12 cellular contexts compared by ENCODE assay signal in genomic region chr20:62741191-62741676, GRCh38. TPM values are rescaled to one million over a fixed set of nuclear protein-coding genes. Genes with fewer than 3 reads are reported as not detected.
DNase-seq lines count a peak whose midpoint lies in the region; ATAC-seq and TF ChIP-seq lines count a peak whose summit lies in the region.
"Had no signal": no experiment of that assay in that cellular context is flagged by ENCODE, and none has a peak within 500 bp of the region (broad histone marks: within the 10 kb centered on the region; RNA-seq: fewer than 3 reads in every experiment).

No MANE protein-coding gene starts in this region.

- no peaks in the 10 kb centered on the region for H3K27me3 ChIP-seq in SK-N-SH (ENCODE audit: insufficient read depth)
- peaks cover 0 to 76% (median 7%) of the 10 kb centered on the region in 7 donors for H3K27me3 ChIP-seq in spleen (replicated peaks in 1 of 7)
- H3K27me3 ChIP-seq: testis had no signal

- TF ChIP-seq RAD21 in SK-N-SH (IDR thresholded peaks at IDR 0.05; ENCODE audit: low read length) = no peak

- H3K36me3 ChIP-seq in SK-N-SH (replicated peaks in 1 of 2; ENCODE audit: control insufficient read depth in 1 of 2, insufficient read depth in 2 of 2, low read length in 1 of 2) (no peaks in the 10 kb centered on the region), spleen (no peaks in the 10 kb centered on the region)

- H3K9me2 ChIP-seq in SK-N-SH = no peaks in the 10 kb centered on the region

- CTCF ChIA-PET in activated CD8-positive, alpha-beta T cell treated with anti-CD3 and anti-CD28 coated beads, Interleukin-2, amount 10 ng/mL, durations not matched to agents 7 days and 5 days (lab: Charles Lee) = interaction anchor here (1.3 to 2.7 kb wide), 3 partner anchors 38 to 67 kb away, joined by 3 to 8 read pairs (median 5); no protein-coding TSS in a partner anchor
- CTCF ChIA-PET in activated CD8-positive, alpha-beta T cell treated with anti-CD3 and anti-CD28 coated beads for 36 hours (lab: Charles Lee) = interaction anchor here (0.7 to 1.2 kb wide), 2 partner anchors 63 to 67 kb away, joined by 3 to 4 read pairs; no protein-coding TSS in a partner anchor
- CTCF ChIA-PET in SK-N-SH (lab: Yijun Ruan, JAX) = interaction anchor here (1.0 to 1.5 kb wide), 3 partner anchors 19 to 49 kb away, joined by 3 to 5 read pairs (median 3); no protein-coding TSS in a partner anchor

- H3K9me3 ChIP-seq in SK-N-SH = no peaks in the 10 kb centered on the region
- H3K9me3 ChIP-seq in spleen = no peaks in the 10 kb centered on the region
- H3K9me3 ChIP-seq: testis had no signal

- peaks cover 58% of the 10 kb centered on the region for H3K4me1 Mint-ChIP-seq in activated CD8-positive, alpha-beta T cell treated with anti-CD3 and anti-CD28 coated beads, Interleukin-2, amount 10 ng/mL, durations not matched to agents 7 days and 5 days (ENCODE audit: low read depth)
- peaks cover 28% of the 10 kb centered on the region for H3K4me1 Mint-ChIP-seq in activated CD8-positive, alpha-beta T cell treated with anti-CD3 and anti-CD28 coated beads for 36 hours (ENCODE audit: low read depth)

- peak overlapping the region; percentile 60 for H3K27ac Mint-ChIP-seq in activated CD8-positive, alpha-beta T cell treated with anti-CD3 and anti-CD28 coated beads, Interleukin-2, amount 10 ng/mL, durations not matched to agents 7 days and 5 days
- no peak overlapping the region for H3K27ac Mint-ChIP-seq in activated CD8-positive, alpha-beta T cell treated with anti-CD3 and anti-CD28 coated beads for 36 hours

- no peak overlapping the region; the same call in 1 of the 2 replicates for H3K9ac ChIP-seq in SK-N-SH

- H3K27me3 Mint-ChIP-seq in activated CD8-positive, alpha-beta T cell treated with anti-CD3 and anti-CD28 coated beads, Interleukin-2, amount 10 ng/mL, durations not matched to agents 7 days and 5 days (ENCODE audit: low read depth) = peaks cover 6% of the 10 kb centered on the region
- H3K27me3 Mint-ChIP-seq in activated CD8-positive, alpha-beta T cell treated with anti-CD3 and anti-CD28 coated beads for 36 hours = no peaks in the 10 kb centered on the region

- DNase-seq in activated CD8-positive, alpha-beta T cell treated with anti-CD3 and anti-CD28 coated beads, Interleukin-2, amount 10 ng/mL, durations not matched to agents 7 days and 5 days = peak; percentile 51
- DNase-seq in activated CD8-positive, alpha-beta T cell treated with anti-CD3 and anti-CD28 coated beads for 36 hours = no peak
- DNase-seq in SK-N-SH = no peak
- peak; percentile 14 for DNase-seq in fibroblast of villous mesenchyme (ENCODE audit: low read depth)
- DNase-seq in spleen = peak; percentile 74
- DNase-seq in HPDE6-E6E7 (ENCODE audit: extremely low spot score) = no peak
- DNase-seq: HCEC 1CT; stimulated activated CD4-positive, alpha-beta T cell treated with anti-CD3 and anti-CD28 coated beads, Interleukin-12 subunit alpha, Interleukin-12 subunit beta, amount 100 ng/mL, for 4 hours; testis had no signal

- peak overlapping the region; percentile 15 for H3K4me3 Mint-ChIP-seq in activated CD8-positive, alpha-beta T cell treated with anti-CD3 and anti-CD28 coated beads, Interleukin-2, amount 10 ng/mL, durations not matched to agents 7 days and 5 days
- H3K4me3 Mint-ChIP-seq in activated CD8-positive, alpha-beta T cell treated with anti-CD3 and anti-CD28 coated beads for 36 hours = no peak overlapping the region

- ATAC-seq in activated CD8-positive, alpha-beta T cell treated with anti-CD3 and anti-CD28 coated beads, Interleukin-2, amount 10 ng/mL, durations not matched to agents 7 days and 5 days = no peak
- ATAC-seq in activated CD8-positive, alpha-beta T cell treated with anti-CD3 and anti-CD28 coated beads for 36 hours = no peak
- no peak for ATAC-seq in GM18520 (IDR thresholded peaks at IDR 0.05; ENCODE audit: unreplicated experiment)
- no peak for ATAC-seq in activated CD4-positive, CD25-positive, alpha-beta regulatory T cell treated with anti-CD3 and anti-CD28 coated beads, Interleukin-2, amount 50 U/mL, for 24 hours

- H3K4me1 ChIP-seq in SK-N-SH (ENCODE audit: control insufficient read depth in 1 of 2, insufficient read depth in 2 of 2, low read depth in 1 of 2, low read length in 1 of 2) (peaks cover 14 to 30% of the 10 kb centered on the region in 2 experiments; a peak in 3 of 4 replicates), spleen (peaks cover 17 to 44% (median 34%) of the 10 kb centered on the region in 6 donors)

- intact Hi-C loops in activated CD8-positive, alpha-beta T cell treated with anti-CD3 and anti-CD28 coated beads for 36 hours (cut with micrococcal nuclease) = no loop called here
- intact Hi-C loops in spleen (cut with DNase I; ENCODE audit: low total_unique reads) = no loop called here

- peaks cover 11% of the 10 kb centered on the region for H3F3A ChIP-seq in SK-N-SH (replicated peaks; ENCODE audit: insufficient read depth)

- no peak overlapping the region for H2AFZ ChIP-seq in SK-N-SH (ENCODE audit: low read depth)

- no peak for TF ChIP-seq POLR2A in spleen (IDR thresholded peaks at IDR 0.05)

- POLR2A ChIA-PET in activated CD8-positive, alpha-beta T cell treated with anti-CD3 and anti-CD28 coated beads, Interleukin-2, amount 10 ng/mL, durations not matched to agents 7 days and 5 days (lab: Charles Lee) = interaction anchor here (1.0 kb wide), 1 partner anchor 125 kb away, joined by 3 read pairs; no protein-coding TSS in a partner anchor
- POLR2A ChIA-PET in activated CD8-positive, alpha-beta T cell treated with anti-CD3 and anti-CD28 coated beads for 36 hours (lab: Charles Lee) = interaction anchor here (0.6 to 1.4 kb wide), 3 partner anchors 22 to 138 kb away, joined by 3 to 4 read pairs (median 3); no protein-coding TSS in a partner anchor
- POLR2A ChIA-PET in SK-N-SH (lab: Yijun Ruan, JAX) = no interaction called here

- H3K27ac ChIP-seq in SK-N-SH (ENCODE audit: low read depth in 2 of 2, low read length in 1 of 2) = peak overlapping the region in 1 of 2 experiments; percentile 81; a peak in 2 of 4 replicates
- H3K27ac ChIP-seq in spleen = peak overlapping the region in 7 of 8 donors; percentile 74 to 92 (median 84)
- H3K27ac ChIP-seq: testis had no signal

- WGBS in SK-N-SH (ENCODE audit: low lambda C conversion rate) = no CpG with 5 or more reads among the region's 9 CpGs
- WGBS in spleen, 5 donors = 40 to 58% (median 49%) methylated on average over 4 to 9 of the region's 9 CpGs

- TF ChIP-seq EP300 in SK-N-SH (IDR thresholded peaks at IDR 0.05; ENCODE audit: borderline replicate concordance in 1 of 2, low read depth in 1 of 2, low read length in 1 of 2) = no peak

- no peak for TF ChIP-seq CTCF in activated CD8-positive, alpha-beta T cell treated with anti-CD3 and anti-CD28 coated beads for 36 hours (IDR thresholded peaks at IDR 0.05)
- TF ChIP-seq CTCF in SK-N-SH (IDR thresholded peaks at IDR 0.05) (no peak), fibroblast of villous mesenchyme (IDR thresholded peaks at IDR 0.05; ENCODE audit: insufficient read depth, low read depth, low read length) (no peak), spleen (IDR thresholded peaks at IDR 0.05 in 8 of 11, conservative IDR thresholded peaks at IDR 0.05 in 3 of 11) (no peak)

- H3K79me2 ChIP-seq in SK-N-SH (ENCODE audit: insufficient read depth) = no peaks in the 10 kb centered on the region

- H4K20me1 ChIP-seq in SK-N-SH (ENCODE audit: insufficient read depth) = no peaks in the 10 kb centered on the region

- H3K36me3 Mint-ChIP-seq in activated CD8-positive, alpha-beta T cell treated with anti-CD3 and anti-CD28 coated beads, Interleukin-2, amount 10 ng/mL, durations not matched to agents 7 days and 5 days (ENCODE audit: low read depth) = no peaks in the 10 kb centered on the region
- H3K36me3 Mint-ChIP-seq in activated CD8-positive, alpha-beta T cell treated with anti-CD3 and anti-CD28 coated beads for 36 hours (ENCODE audit: low read depth) = no peaks in the 10 kb centered on the region

- H3K4me3 ChIP-seq in SK-N-SH (ENCODE audit: low read depth in 2 of 2, low read length in 1 of 2) (no peak overlapping the region), fibroblast of villous mesenchyme (ENCODE audit: low read depth, low read length) (no peak overlapping the region), spleen (peak overlapping the region in 2 of 8 donors; percentile 17 to 64)
- H3K4me3 ChIP-seq: lung, testis had no signal

- H3K9me3 Mint-ChIP-seq in activated CD8-positive, alpha-beta T cell treated with anti-CD3 and anti-CD28 coated beads, Interleukin-2, amount 10 ng/mL, durations not matched to agents 7 days and 5 days (ENCODE audit: insufficient read depth) = no peaks in the 10 kb centered on the region
- H3K9me3 Mint-ChIP-seq in activated CD8-positive, alpha-beta T cell treated with anti-CD3 and anti-CD28 coated beads for 36 hours = no peaks in the 10 kb centered on the region

- H3K4me2 ChIP-seq in SK-N-SH = peak overlapping the region; percentile 71

RNA-seq across cellular contexts. Expression of gene NTSR1, which starts 32.6 kb away (rescaled TPM):
- total RNA-seq in activated CD8-positive, alpha-beta T cell treated with anti-CD3 and anti-CD28 coated beads, Interleukin-2, amount 10 ng/mL, durations not matched to agents 7 days and 5 days = under 1 TPM; 0.13 to 0.21 TPM
- not detected for total RNA-seq in activated CD8-positive, alpha-beta T cell treated with anti-CD3 and anti-CD28 coated beads for 36 hours
- polyA plus RNA-seq in SK-N-SH (2012; rRNA removed) (3.1 and 8.2 TPM in 2 replicates), spleen (under 1 TPM; 0.14 to 0.30 (median 0.26) TPM)
- 2.1 and 4.3 TPM in 2 replicates for polyA plus RNA-seq in SK-N-SH (2012; cell fraction: cytosol; rRNA removed)
- 6.4 and 11.3 TPM in 2 replicates for polyA plus RNA-seq in SK-N-SH (2012; cell fraction: nucleus; rRNA removed)
- total RNA-seq in fibroblast of villous mesenchyme (under 0.01 TPM in 2 replicates), spleen (1 to 10 TPM in 3 of 7 donors, under 1 TPM in 4; 0.51 to 5.7 (median 0.92) TPM)

RNA-seq across cellular contexts. Expression of gene MRGBP, which starts 55.0 kb away (rescaled TPM):
- 10 to 100 TPM; 18.3 to 19.2 TPM for total RNA-seq in activated CD8-positive, alpha-beta T cell treated with anti-CD3 and anti-CD28 coated beads, Interleukin-2, amount 10 ng/mL, durations not matched to agents 7 days and 5 days
- total RNA-seq in activated CD8-positive, alpha-beta T cell treated with anti-CD3 and anti-CD28 coated beads for 36 hours = 10 to 100 TPM; 18.5 to 18.9 TPM
- polyA plus RNA-seq in SK-N-SH (2012; rRNA removed) (20.0 and 22.0 TPM in 2 replicates), spleen (10 to 100 TPM; 10.6 to 13.1 (median 12.6) TPM)
- polyA plus RNA-seq in SK-N-SH (2012; cell fraction: cytosol; rRNA removed) = 18.2 and 20.7 TPM in 2 replicates
- polyA plus RNA-seq in SK-N-SH (2012; cell fraction: nucleus; rRNA removed) = 22.9 and 26.5 TPM in 2 replicates
- total RNA-seq in fibroblast of villous mesenchyme (22.2 and 23.7 TPM in 2 replicates), spleen (10 to 100 TPM in 4 of 7 donors, 1 to 10 TPM in 3; 8.5 to 15.7 (median 12.0) TPM)

Comparison
In these comparisons a context has a peak if more than half of its experiments do, and no peak if none do; other contexts are left out.
1. DNase-seq: peak in activated CD8-positive, alpha-beta T cell treated with anti-CD3 and anti-CD28 coated beads, Interleukin-2, amount 10 ng/mL, durations not matched to agents 7 days and 5 days (single experiment), fibroblast of villous mesenchyme (single experiment) and spleen (single experiment); none in activated CD8-positive, alpha-beta T cell treated with anti-CD3 and anti-CD28 coated beads for 36 hours (single experiment), SK-N-SH (single experiment) and HPDE6-E6E7 (single experiment).